Comparison of ENCODE assay signal across 25 cellular contexts in genomic region chr14:26738571-26738970, GRCh38.
"Had no signal": no experiment of that assay in that cellular context is flagged by ENCODE, and none has a peak within 500 bp of the region (broad histone marks: within the 10 kb centered on the region; RNA-seq: fewer than 3 reads in every experiment).

No MANE protein-coding gene starts in this region.

- H3K36me3 Mint-ChIP-seq: activated naive CD8-positive, alpha-beta T cell treated with anti-CD3 and anti-CD28 coated beads for 36 hours had no signal

- H3K27me3 ChIP-seq: gastroesophageal sphincter, heart left ventricle, pancreas, tibial artery had no signal

- H3K27ac Mint-ChIP-seq: activated B cell treated with CpG ODN at 0.5 μM for 24 hours; activated naive CD8-positive, alpha-beta T cell treated with anti-CD3 and anti-CD28 coated beads for 36 hours; endodermal cell; nephron progenitor cell; stimulated activated naive CD8-positive, alpha-beta T cell treated with anti-CD3 and anti-CD28 coated beads, Interleukin-15, Interleukin-2, amounts not matched to agents 100 ng/mL and 50 ng/mL, for 24 hours; T-helper 1 cell treated with Interleukin-12 subunit alpha and Interleukin-12 subunit beta and Interleukin-4 antibody, amounts not matched to agents 30 μg/mL and 1 μg/mL, for 36 hours had no signal

- DNase-seq: activated B cell treated with CpG ODN at 0.5 μM for 24 hours; activated CD4-positive, alpha-beta T cell treated with anti-CD3 and anti-CD28 coated beads for 4 hours; activated CD4-positive, alpha-beta T cell treated with anti-CD3 and anti-CD28 coated beads, Interleukin-2, amount 50 U/mL, for 48 hours; activated CD8-positive, alpha-beta memory T cell treated with anti-CD3 and anti-CD28 coated beads, Interleukin-2, amount 50 U/mL, for 48 hours; activated naive CD4-positive, alpha-beta T cell treated with Interleukin-2 at 50 U/mL for 16 hours; activated naive CD8-positive, alpha-beta T cell treated with anti-CD3 and anti-CD28 coated beads for 36 hours; activated T-cell treated with anti-CD3 and anti-CD28 coated beads, Interleukin-2, amount 50 U/mL, for 4 hours; cerebellar nuclear complex; endodermal cell; heart left ventricle; islet precursor cell; left cardiac atrium; mesendoderm; mucosa of descending colon; nephron progenitor cell; pancreas; psoas muscle; right cardiac atrium; stimulated activated CD4-positive, alpha-beta T cell treated with anti-CD3 and anti-CD28 coated beads, Interleukin-4, amount 100 ng/mL, for 24 hours; T1000; tibial artery had no signal

- H3K4me1 ChIP-seq: gastroesophageal sphincter, heart left ventricle, pancreas, psoas muscle, tibial artery had no signal

- H3K4me3 ChIP-seq: coronary artery, gastroesophageal sphincter, heart left ventricle, mucosa of descending colon, pancreas, psoas muscle, tibial artery had no signal

- H3K9me3 ChIP-seq: gastroesophageal sphincter, mucosa of descending colon, pancreas, psoas muscle, tibial artery had no signal

- H3K27ac ChIP-seq: coronary artery, gastroesophageal sphincter, heart left ventricle, pancreas, psoas muscle, tibial artery had no signal

- H3K4me3 Mint-ChIP-seq: activated B cell treated with CpG ODN at 0.5 μM for 24 hours; activated naive CD8-positive, alpha-beta T cell treated with anti-CD3 and anti-CD28 coated beads for 36 hours; activated T-cell treated with anti-CD3 and anti-CD28 coated beads, Interleukin-2, amount 50 U/mL, for 4 hours; endodermal cell; nephron progenitor cell; stimulated activated naive CD8-positive, alpha-beta T cell treated with anti-CD3 and anti-CD28 coated beads, Interleukin-15, Interleukin-2, amounts not matched to agents 100 ng/mL and 50 ng/mL, for 24 hours; T-helper 1 cell treated with Interleukin-12 subunit alpha and Interleukin-12 subunit beta and Interleukin-4 antibody, amounts not matched to agents 30 μg/mL and 1 μg/mL, for 36 hours had no signal

- ATAC-seq: activated T-cell treated with anti-CD3 and anti-CD28 coated beads, Interleukin-2, amount 50 U/mL, for 4 hours; gastroesophageal sphincter; heart left ventricle; left cardiac atrium; mucosa of descending colon; pancreas; psoas muscle; right cardiac atrium had no signal

- H3K4me1 Mint-ChIP-seq: activated B cell treated with CpG ODN at 0.5 μM for 24 hours; activated naive CD8-positive, alpha-beta T cell treated with anti-CD3 and anti-CD28 coated beads for 36 hours; endodermal cell; nephron progenitor cell had no signal

- H3K9me3 Mint-ChIP-seq: nephron progenitor cell had no signal

- H3K27me3 Mint-ChIP-seq: activated B cell treated with CpG ODN at 0.5 μM for 24 hours; activated naive CD8-positive, alpha-beta T cell treated with anti-CD3 and anti-CD28 coated beads for 36 hours; stimulated activated naive CD8-positive, alpha-beta T cell treated with anti-CD3 and anti-CD28 coated beads, Interleukin-15, Interleukin-2, amounts not matched to agents 100 ng/mL and 50 ng/mL, for 24 hours had no signal

- H3K36me3 ChIP-seq: gastroesophageal sphincter, heart left ventricle, pancreas, tibial artery had no signal
